In the genomic region with DNA sequence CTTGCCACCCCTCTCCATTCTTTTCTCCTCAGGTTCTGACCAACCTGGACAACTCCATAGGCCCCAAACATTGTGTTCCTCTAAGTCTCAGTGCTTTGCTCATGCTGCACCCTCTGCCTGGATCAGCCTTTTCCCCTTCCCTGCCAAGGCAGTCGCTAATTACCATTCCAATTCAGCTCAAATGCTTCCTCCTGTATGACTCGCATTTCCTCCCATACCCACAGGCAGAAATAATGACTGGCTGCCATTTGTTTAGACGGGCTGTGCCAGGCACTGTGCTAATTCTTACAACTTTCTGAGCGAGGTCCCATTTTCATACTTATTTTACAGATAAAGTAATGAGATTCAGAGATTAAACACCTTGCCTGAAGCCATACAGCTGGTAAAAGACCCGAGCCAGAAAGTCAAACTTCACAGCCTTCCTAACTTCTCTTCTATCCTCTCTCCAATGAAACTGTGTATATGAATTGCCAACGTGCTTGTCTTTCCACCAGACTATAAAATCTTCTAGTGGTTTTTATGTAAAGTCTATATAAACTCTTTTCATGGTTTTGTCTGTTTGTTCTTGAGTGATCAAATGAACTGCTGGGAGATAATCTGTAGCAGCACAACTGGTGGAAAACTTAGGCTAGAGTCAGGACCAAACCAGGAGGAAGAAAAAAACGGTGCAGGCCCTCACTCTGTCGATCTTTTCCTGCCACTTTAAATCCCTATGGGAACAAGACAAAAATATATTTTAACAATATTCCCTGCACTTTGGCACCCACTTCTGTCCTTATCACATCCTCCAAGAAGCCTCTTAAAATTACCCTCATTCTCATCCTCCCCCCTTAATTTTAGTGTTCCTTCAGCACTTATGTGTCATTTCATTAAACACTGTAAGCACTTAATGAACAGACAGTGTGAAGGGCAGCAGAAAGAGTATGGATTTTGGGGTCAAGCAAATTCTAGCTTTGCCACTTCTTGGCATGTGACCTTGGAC, we compare ENCODE assay signal across 12 cellular contexts. TPM values are rescaled to one million over a fixed set of nuclear protein-coding genes. Genes with fewer than 3 reads are reported as not detected.
DNase-seq lines count a peak whose midpoint lies in the region; ATAC-seq, FAIRE-seq and TF ChIP-seq lines count a peak whose summit lies in the region.
"Had no signal": no experiment of that assay in that cellular context is flagged by ENCODE, and none has a peak within 500 bp of the region (broad histone marks: within the 10 kb centered on the region; RNA-seq: fewer than 3 reads in every experiment).

No MANE protein-coding gene starts in this region.

- H3K36me3 ChIP-seq in GM23338 (ENCODE audit: insufficient read depth) (no peaks in the 10 kb centered on the region; the same call in 1 of the 2 replicates), astrocyte (ENCODE audit: insufficient read depth, low read length) (no peaks in the 10 kb centered on the region)
- H3K36me3 ChIP-seq: neutrophil had no signal

- no peaks in the 10 kb centered on the region for H3K9me3 ChIP-seq in astrocyte (ENCODE audit: insufficient read depth, low read depth, low read length)
- H3K9me3 ChIP-seq: body of pancreas, neutrophil had no signal

- H2AFZ ChIP-seq in GM23338: no peak overlapping the region
- H2AFZ ChIP-seq in astrocyte (ENCODE audit: low read depth, low read length): no peak overlapping the region

- H3K27ac ChIP-seq in GM23338 (ENCODE audit: low read depth) (peak overlapping the region; percentile 46), astrocyte (ENCODE audit: low read depth, low read length) (no peak overlapping the region)
- H3K27ac ChIP-seq: body of pancreas, HL-60, neutrophil had no signal

- H3K4me1 ChIP-seq in GM23338 (ENCODE audit: insufficient read depth) (peaks cover 30% of the 10 kb centered on the region), astrocyte (ENCODE audit: insufficient read depth, low read length) (no peaks in the 10 kb centered on the region)
- H3K4me1 ChIP-seq: body of pancreas had no signal

- H3K36me3 Mint-ChIP-seq in GM23338 (ENCODE audit: low read depth): peaks cover 29% of the 10 kb centered on the region
- peaks cover 27% of the 10 kb centered on the region for H3K36me3 Mint-ChIP-seq in astrocyte (ENCODE audit: low read depth, unreplicated experiment)
- no peaks in the 10 kb centered on the region for H3K36me3 Mint-ChIP-seq in memory B cell
- no peaks in the 10 kb centered on the region for H3K36me3 Mint-ChIP-seq in activated T-cell treated with anti-CD3 and anti-CD28 coated beads, Interleukin-2, amount 50 U/mL, for 24 hours (ENCODE audit: low read depth)

- H3K4me2 ChIP-seq in GM23338 (peak overlapping the region; percentile 64), astrocyte (ENCODE audit: low read length) (no peak overlapping the region)

- no peak for FAIRE-seq in astrocyte (lab: Jason Lieb, UNC)
- FAIRE-seq in GM12891 (lab: Jason Lieb, UNC): no peak

- H3K9me2 ChIP-seq in GM23338 (ENCODE audit: insufficient read depth): no peaks in the 10 kb centered on the region

- ATAC-seq in GM23338 (peak; percentile 59), memory B cell (ENCODE audit: low read depth) (no peak), GM21360 (IDR thresholded peaks at IDR 0.05; ENCODE audit: unreplicated experiment) (no peak), HG03378 (IDR thresholded peaks at IDR 0.05; ENCODE audit: unreplicated experiment) (no peak)
- ATAC-seq: body of pancreas had no signal

- H3K27me3 Mint-ChIP-seq in GM23338 (ENCODE audit: insufficient read depth, low read depth, poor library complexity) (peaks cover 3% of the 10 kb centered on the region), astrocyte (ENCODE audit: low read depth, unreplicated experiment) (no peaks in the 10 kb centered on the region), memory B cell (peaks cover 9% of the 10 kb centered on the region)
- H3K27me3 Mint-ChIP-seq in activated T-cell treated with anti-CD3 and anti-CD28 coated beads, Interleukin-2, amount 50 U/mL, for 24 hours: peaks cover 5% of the 10 kb centered on the region

- H3K9ac ChIP-seq in astrocyte (ENCODE audit: low read length): no peak overlapping the region

- no peaks in the 10 kb centered on the region for H3F3A ChIP-seq in GM23338 (replicated peaks; ENCODE audit: low read depth)

- DNase-seq in GM23338 (ENCODE audit: low spot score): peak; percentile 27
- peak; percentile 49 to 75 (median 56) for DNase-seq in NCI-H1417 (lab: John Stamatoyannopoulos, UW)
- DNase-seq in astrocyte (ENCODE audit: low read depth): peak; percentile 34
- DNase-seq in memory B cell (ENCODE audit: low spot score in 2 of 2): no peak
- no peak for DNase-seq in activated T-cell treated with anti-CD3 and anti-CD28 coated beads, Interleukin-2, amount 50 U/mL, for 24 hours
- DNase-seq in GM12891 (ENCODE audit: insufficient read length, low spot score): no peak
- DNase-seq: activated CD4-positive, alpha-beta memory T cell treated with anti-CD3 and anti-CD28 coated beads, Interleukin-2, amount 10 ng/mL, durations not matched to agents 7 days and 5 days had no signal

- H3K4me3 Mint-ChIP-seq in GM23338 (peak overlapping the region; percentile 10; the same call in 1 of the 3 replicates), astrocyte (ENCODE audit: unreplicated experiment) (no peak overlapping the region), memory B cell (no peak overlapping the region)
- H3K4me3 Mint-ChIP-seq in activated T-cell treated with anti-CD3 and anti-CD28 coated beads, Interleukin-2, amount 50 U/mL, for 24 hours: no peak overlapping the region
- H3K4me3 Mint-ChIP-seq: activated CD4-positive, alpha-beta memory T cell treated with anti-CD3 and anti-CD28 coated beads, Interleukin-2, amount 10 ng/mL, durations not matched to agents 7 days and 5 days had no signal

- H3K27ac Mint-ChIP-seq in GM23338 (peak overlapping the region; percentile 8; the same call in 1 of the 2 replicates), astrocyte (ENCODE audit: unreplicated experiment) (no peak overlapping the region), memory B cell (peak overlapping the region; percentile 19)
- H3K27ac Mint-ChIP-seq in activated T-cell treated with anti-CD3 and anti-CD28 coated beads, Interleukin-2, amount 50 U/mL, for 24 hours: no peak overlapping the region
- H3K27ac Mint-ChIP-seq: activated CD4-positive, alpha-beta memory T cell treated with anti-CD3 and anti-CD28 coated beads, Interleukin-2, amount 10 ng/mL, durations not matched to agents 7 days and 5 days had no signal

- H3K4me3 ChIP-seq in GM23338 (no peak overlapping the region), astrocyte (ENCODE audit: insufficient read depth, low read depth, low read length) (no peak overlapping the region)
- H3K4me3 ChIP-seq: body of pancreas had no signal

- H3K9me3 Mint-ChIP-seq in GM23338: no peaks in the 10 kb centered on the region
- H3K9me3 Mint-ChIP-seq in astrocyte (ENCODE audit: unreplicated experiment): no peaks in the 10 kb centered on the region
- H3K9me3 Mint-ChIP-seq in memory B cell: no peaks in the 10 kb centered on the region
- H3K9me3 Mint-ChIP-seq in activated T-cell treated with anti-CD3 and anti-CD28 coated beads, Interleukin-2, amount 50 U/mL, for 24 hours: no peaks in the 10 kb centered on the region
- H3K9me3 Mint-ChIP-seq: activated CD4-positive, alpha-beta memory T cell treated with anti-CD3 and anti-CD28 coated beads, Interleukin-2, amount 10 ng/mL, durations not matched to agents 7 days and 5 days had no signal

- no peaks in the 10 kb centered on the region for H3K27me3 ChIP-seq in GM23338 (ENCODE audit: insufficient read depth)
- H3K27me3 ChIP-seq in astrocyte (ENCODE audit: insufficient read depth, low read length): no peaks in the 10 kb centered on the region
- H3K27me3 ChIP-seq: body of pancreas had no signal

- TF ChIP-seq CTCF in GM23338 (conservative IDR thresholded peaks at IDR 0.05; ENCODE audit: low read depth in 2 of 2) (no peak), astrocyte (IDR thresholded peaks at IDR 0.05; ENCODE audit: insufficient read depth, low read depth, low read length) (no peak)

- peaks cover 39% of the 10 kb centered on the region for H3K4me1 Mint-ChIP-seq in GM23338
- peaks cover 14% of the 10 kb centered on the region for H3K4me1 Mint-ChIP-seq in astrocyte (ENCODE audit: low read depth, unreplicated experiment)
- peaks cover 20% of the 10 kb centered on the region for H3K4me1 Mint-ChIP-seq in memory B cell
- H3K4me1 Mint-ChIP-seq in activated T-cell treated with anti-CD3 and anti-CD28 coated beads, Interleukin-2, amount 50 U/mL, for 24 hours (ENCODE audit: low read depth): peaks cover 5% of the 10 kb centered on the region

- no peak for TF ChIP-seq POLR2A in GM12891 (IDR thresholded peaks at IDR 0.05; ENCODE audit: low read depth, low read length)

- H4K20me1 ChIP-seq in GM23338 (replicated peaks; ENCODE audit: insufficient read depth) (0 out of 2 replicates have a peak, but pooled peaks cover 3% of the 10 kb centered on the region), astrocyte (ENCODE audit: insufficient read depth, low read length) (peaks cover 3% of the 10 kb centered on the region)

- H3K79me2 ChIP-seq in GM23338 (replicated peaks; ENCODE audit: insufficient read depth): peaks cover 4% of the 10 kb centered on the region; the same call in 1 of the 2 replicates
- H3K79me2 ChIP-seq in astrocyte (ENCODE audit: insufficient read depth, low read length): no peaks in the 10 kb centered on the region

TF ChIP-seq in GM23338, 12 proteins besides CTCF, POLR2A, EP300 and RAD21 (continues in another document):
- TF ChIP-seq NANOG (IDR thresholded peaks at IDR 0.05; ENCODE audit: borderline replicate concordance): no peak
- TF ChIP-seq STAT1 (IDR thresholded peaks at IDR 0.05; ENCODE audit: unreplicated experiment): no peak
- no peak for TF ChIP-seq ZNF114 (CRISPR knock-in tag; IDR thresholded peaks at IDR 0.05)

TF ChIP-seq in GM12891, 5 proteins besides CTCF, POLR2A, EP300 and RAD21:
- TF ChIP-seq POLR2AphosphoS5 (IDR thresholded peaks at IDR 0.05; ENCODE audit: low read depth, low read length) (no peak), POU2F2 (IDR thresholded peaks at IDR 0.05; ENCODE audit: low read depth, low read length) (no peak), PAX5 (IDR thresholded peaks at IDR 0.05; ENCODE audit: insufficient read depth, low read length, severe bottlenecking) (no peak), SPI1 (IDR thresholded peaks at IDR 0.05; ENCODE audit: low read depth, low read length) (no peak), TAF1 (IDR thresholded peaks at IDR 0.05; ENCODE audit: low read depth, low read length) (no peak)

RNA-seq across cellular contexts. Expression of a gene that starts 33.7 kb away (rescaled TPM):
- 34.6 and 37.9 TPM in 2 replicates for total RNA-seq in GM23338 (2014; rRNA removed; shearing (Covaris generic))
- 16.3 and 18.3 TPM in 2 replicates for polyA plus RNA-seq in GM23338 (2016; fragmentation: Nextera tagmentation; extraction: Ambion mirVana)
- 40.0 and 49.2 TPM in 2 replicates for total RNA-seq in astrocyte
- polyA plus RNA-seq in GM12891 (2012; ENCODE audit: low read depth, missing spikeins): 0.04 TPM

Comparison
In these comparisons a context has a peak if more than half of its experiments do, and no peak if none do; other contexts are left out.
1. DNase-seq: peak in GM23338 (single experiment), NCI-H1417 (3 of 3) and astrocyte (single experiment); none in memory B cell (0 of 2), activated T-cell treated with anti-CD3 and anti-CD28 coated beads, Interleukin-2, amount 50 U/mL, for 24 hours (single experiment) and GM12891 (single experiment).
2. H3K27ac Mint-ChIP-seq: peak in GM23338 (single experiment) and memory B cell (single experiment); none in astrocyte (single experiment) and activated T-cell treated with anti-CD3 and anti-CD28 coated beads, Interleukin-2, amount 50 U/mL, for 24 hours (single experiment).